12 cellular contexts compared by ENCODE assay signal in the genomic region with DNA sequence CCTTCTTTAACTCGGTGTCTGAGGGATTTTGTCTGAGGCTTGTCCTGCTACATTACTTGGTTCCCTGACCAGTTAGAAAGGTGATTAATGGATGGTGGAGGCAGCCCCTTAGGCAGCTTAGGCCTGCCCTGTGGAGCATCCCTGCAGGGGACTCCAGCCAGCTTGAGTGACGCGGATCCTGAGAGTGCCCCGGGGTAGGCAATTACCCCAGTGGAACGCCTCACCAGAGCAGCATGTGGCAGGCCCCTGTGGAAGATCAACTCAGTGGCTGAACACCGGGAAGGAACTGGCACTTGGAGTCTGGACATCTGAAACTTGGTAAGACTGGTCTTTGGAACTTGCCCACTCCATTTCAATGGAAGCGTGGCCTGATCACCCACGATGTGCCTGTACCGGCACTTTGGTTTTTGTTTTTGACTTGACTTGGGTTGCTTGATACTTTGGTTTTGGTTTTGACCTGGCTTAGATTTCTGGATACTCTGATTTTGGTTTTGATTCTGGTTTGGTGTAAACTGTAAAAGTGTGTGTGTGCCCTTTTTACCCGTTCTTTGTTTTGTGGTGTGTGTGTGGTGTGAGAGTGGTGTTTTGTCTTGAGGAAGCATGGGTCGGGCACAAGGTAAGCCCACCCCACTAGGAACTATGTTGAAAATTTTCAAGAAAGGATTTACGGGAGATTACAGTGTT. TPM values are rescaled to one million over a fixed set of nuclear protein-coding genes. Genes with fewer than 3 reads are reported as not detected.
"Had no signal": no experiment of that assay in that cellular context is flagged by ENCODE, and none has a peak within 500 bp of the region (broad histone marks: within the 10 kb centered on the region; RNA-seq: fewer than 3 reads in every experiment).

No MANE protein-coding gene starts in this region.

RNA-seq across cellular contexts. Expression of a gene that starts 18.9 kb away (rescaled TPM):
- total RNA-seq: activated CD8-positive, alpha-beta T cell treated with anti-CD3 and anti-CD28 coated beads, Interleukin-2, amount 10 ng/mL, durations not matched to agents 7 days and 5 days; ascending aorta had no signal

RNA-seq across cellular contexts. Expression of a gene that starts 27.9 kb away (rescaled TPM):
- total RNA-seq: activated CD4-positive, alpha-beta memory T cell treated with anti-CD3 and anti-CD28 coated beads, Interleukin-2, amount 10 ng/mL, durations not matched to agents 7 days and 5 days; activated CD4-positive, alpha-beta T cell treated with anti-CD3 and anti-CD28 coated beads for 36 hours; activated CD4-positive, alpha-beta T cell treated with anti-CD3 and anti-CD28 coated beads, Interleukin-2, amount 10 ng/mL, durations not matched to agents 7 days and 5 days; activated CD8-positive, alpha-beta memory T cell treated with anti-CD3 and anti-CD28 coated beads, Interleukin-2, amount 10 ng/mL, durations not matched to agents 7 days and 5 days; activated CD8-positive, alpha-beta T cell treated with anti-CD3 and anti-CD28 coated beads, Interleukin-2, amount 10 ng/mL, durations not matched to agents 7 days and 5 days; activated naive CD8-positive, alpha-beta T cell treated with anti-CD3 and anti-CD28 coated beads, Interleukin-2, amount 10 ng/mL, durations not matched to agents 7 days and 5 days; activated T-helper 2 cell treated with anti-CD3 and anti-CD28 coated beads, Interferon-gamma antibody, Interleukin-2, Interleukin-4, amounts not matched to agents 10 μg/mL and 5 μg/mL and 100 μg/mL, durations not matched to agents 14 hours and 24 hours and 36 hours; ascending aorta; bronchial epithelial cell; cardiac muscle cell; T-helper 2 cell treated with Interferon-gamma antibody and Interleukin-4, amounts not matched to agents 100 ng/mL and 5 ng/mL, for 36 hours; WTC11 had no signal
